In the genomic region with DNA sequence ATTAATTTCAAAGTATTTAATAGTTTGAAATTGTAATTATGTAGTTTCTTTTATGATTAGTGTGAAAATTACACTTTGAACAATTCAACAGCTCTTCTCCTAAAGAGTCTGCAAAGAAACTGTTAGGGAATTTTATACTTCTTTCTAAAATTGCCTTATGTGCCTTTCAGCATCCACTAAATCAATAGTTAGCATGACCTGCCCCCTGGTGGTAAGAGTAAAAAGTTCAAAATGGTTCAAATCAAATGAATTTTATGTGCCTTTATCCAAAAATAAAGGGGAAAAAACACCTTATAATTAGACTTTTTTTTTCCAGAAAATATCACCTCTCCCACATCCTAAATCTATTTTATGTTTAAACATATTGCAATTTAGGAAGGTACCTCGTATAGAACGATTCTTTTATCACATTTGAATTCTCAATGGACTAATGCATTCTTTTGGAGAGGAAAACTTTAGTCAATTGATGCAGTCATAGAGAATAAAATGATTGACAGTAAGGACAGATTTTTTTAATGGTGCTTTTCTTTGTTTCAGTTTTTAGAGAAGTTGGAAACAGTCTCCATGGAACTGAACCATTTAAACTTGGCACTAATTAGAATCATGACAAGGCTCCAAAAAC, we compare ENCODE assay signal across 8 cellular contexts.
DNase-seq lines count a peak whose midpoint lies in the region; ATAC-seq and TF ChIP-seq lines count a peak whose summit lies in the region.

No MANE protein-coding gene starts in this region.

- H3K9me3 Mint-ChIP-seq in activated T-cell treated with anti-CD3 and anti-CD28 coated beads, Interleukin-2, amount 50 U/mL, for 72 hours, result no peaks in the 10 kb centered on the region
- no peaks in the 10 kb centered on the region for H3K9me3 Mint-ChIP-seq in stimulated activated naive B cell treated with anti-CD40 and anti-IgM and Interleukin-4, amounts not matched to agents 10 μg/mL and 1 μg/mL and 100 μg/mL, for 72 hours

- no peak overlapping the region for H3K4me3 ChIP-seq in fibroblast of the aortic adventitia (ENCODE audit: low read depth, low read length)

- TF ChIP-seq EP300 in Ishikawa (IDR thresholded peaks at IDR 0.05; ENCODE audit: borderline replicate concordance), result no peak

- peak; percentile 54 for TF ChIP-seq CTCF in fibroblast of the aortic adventitia (IDR thresholded peaks at IDR 0.05; ENCODE audit: insufficient read depth, low read length)

- H3K4me1 Mint-ChIP-seq in activated T-cell treated with anti-CD3 and anti-CD28 coated beads, Interleukin-2, amount 50 U/mL, for 72 hours (ENCODE audit: low read depth), result no peaks in the 10 kb centered on the region
- no peaks in the 10 kb centered on the region for H3K4me1 Mint-ChIP-seq in stimulated activated naive B cell treated with anti-CD40 and anti-IgM and Interleukin-4, amounts not matched to agents 10 μg/mL and 1 μg/mL and 100 μg/mL, for 72 hours

- H3K36me3 Mint-ChIP-seq in activated T-cell treated with anti-CD3 and anti-CD28 coated beads, Interleukin-2, amount 50 U/mL, for 72 hours (ENCODE audit: insufficient read depth in 2 of 2), result no peaks in the 10 kb centered on the region
- no peaks in the 10 kb centered on the region for H3K36me3 Mint-ChIP-seq in stimulated activated naive B cell treated with anti-CD40 and anti-IgM and Interleukin-4, amounts not matched to agents 10 μg/mL and 1 μg/mL and 100 μg/mL, for 72 hours

- TF ChIP-seq RAD21 in Ishikawa (IDR thresholded peaks at IDR 0.05; ENCODE audit: low read depth), result peak; percentile 88

- no peak overlapping the region for H3K27ac Mint-ChIP-seq in activated T-cell treated with anti-CD3 and anti-CD28 coated beads, Interleukin-2, amount 50 U/mL, for 72 hours
- no peak overlapping the region for H3K27ac Mint-ChIP-seq in stimulated activated naive B cell treated with anti-CD40 and anti-IgM and Interleukin-4, amounts not matched to agents 10 μg/mL and 1 μg/mL and 100 μg/mL, for 72 hours

- DNase-seq in activated T-cell treated with anti-CD3 and anti-CD28 coated beads, Interleukin-2, amount 50 U/mL, for 72 hours, result peak; percentile 13
- DNase-seq in activated T-cell treated with anti-CD3 and anti-CD28 coated beads, Interleukin-2, amount 50 U/mL, for 48 hours, result no peak
- peak; percentile 22 for DNase-seq in SKM-1 (lab: John Stamatoyannopoulos, UW; ENCODE audit: unreplicated experiment)
- DNase-seq in fibroblast of the aortic adventitia (ENCODE audit: low read depth), result peak; percentile 76
- peak; percentile 42 for DNase-seq in renal cortical epithelial cell (ENCODE audit: low read depth)
- no peak for DNase-seq in stimulated activated naive B cell treated with anti-CD40 and anti-IgM and Interleukin-4, amounts not matched to agents 10 μg/mL and 1 μg/mL and 100 μg/mL, for 72 hours
- DNase-seq in NCI-H2029 (lab: John Stamatoyannopoulos, UW), result no peak

- no peak for ATAC-seq in activated T-cell treated with anti-CD3 and anti-CD28 coated beads, Interleukin-2, amount 50 U/mL, for 72 hours (replicated peaks in 1 of 2)
- ATAC-seq in stimulated activated naive B cell treated with anti-CD40 and anti-IgM and Interleukin-4, amounts not matched to agents 10 μg/mL and 1 μg/mL and 100 μg/mL, for 72 hours (replicated peaks), result no peak

- no peaks in the 10 kb centered on the region for H3K27me3 Mint-ChIP-seq in activated T-cell treated with anti-CD3 and anti-CD28 coated beads, Interleukin-2, amount 50 U/mL, for 72 hours (ENCODE audit: low read depth)
- H3K27me3 Mint-ChIP-seq in stimulated activated naive B cell treated with anti-CD40 and anti-IgM and Interleukin-4, amounts not matched to agents 10 μg/mL and 1 μg/mL and 100 μg/mL, for 72 hours, result no peaks in the 10 kb centered on the region

- H3K4me3 Mint-ChIP-seq in activated T-cell treated with anti-CD3 and anti-CD28 coated beads, Interleukin-2, amount 50 U/mL, for 72 hours, result no peak overlapping the region
- no peak overlapping the region for H3K4me3 Mint-ChIP-seq in stimulated activated naive B cell treated with anti-CD40 and anti-IgM and Interleukin-4, amounts not matched to agents 10 μg/mL and 1 μg/mL and 100 μg/mL, for 72 hours

TF ChIP-seq in Ishikawa, 13 proteins besides CTCF, POLR2A, EP300 and RAD21:
- TF ChIP-seq CREB1 (IDR thresholded peaks at IDR 0.05; ENCODE audit: low read depth) (no peak), YY1 (IDR thresholded peaks at IDR 0.05; ENCODE audit: low read depth) (no peak), FOXM1 (IDR thresholded peaks at IDR 0.05; ENCODE audit: borderline replicate concordance, low read depth) (no peak), ZBTB7A (IDR thresholded peaks at IDR 0.05; ENCODE audit: low read depth) (no peak), CEBPB (IDR thresholded peaks at IDR 0.05) (no peak), EGR1 (IDR thresholded peaks at IDR 0.05) (no peak), NFIC (IDR thresholded peaks at IDR 0.05) (no peak), TCF12 (IDR thresholded peaks at IDR 0.05; ENCODE audit: low read depth) (no peak), TEAD4 (IDR thresholded peaks at IDR 0.05) (no peak)
- TF ChIP-seq, protein P1, sequence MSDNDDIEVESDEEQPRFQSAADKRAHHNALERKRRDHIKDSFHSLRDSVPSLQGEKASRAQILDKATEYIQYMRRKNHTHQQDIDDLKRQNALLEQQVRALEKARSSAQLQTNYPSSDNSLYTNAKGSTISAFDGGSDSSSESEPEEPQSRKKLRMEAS (IDR thresholded peaks at IDR 0.05), result no peak
- TF ChIP-seq, protein P2, sequence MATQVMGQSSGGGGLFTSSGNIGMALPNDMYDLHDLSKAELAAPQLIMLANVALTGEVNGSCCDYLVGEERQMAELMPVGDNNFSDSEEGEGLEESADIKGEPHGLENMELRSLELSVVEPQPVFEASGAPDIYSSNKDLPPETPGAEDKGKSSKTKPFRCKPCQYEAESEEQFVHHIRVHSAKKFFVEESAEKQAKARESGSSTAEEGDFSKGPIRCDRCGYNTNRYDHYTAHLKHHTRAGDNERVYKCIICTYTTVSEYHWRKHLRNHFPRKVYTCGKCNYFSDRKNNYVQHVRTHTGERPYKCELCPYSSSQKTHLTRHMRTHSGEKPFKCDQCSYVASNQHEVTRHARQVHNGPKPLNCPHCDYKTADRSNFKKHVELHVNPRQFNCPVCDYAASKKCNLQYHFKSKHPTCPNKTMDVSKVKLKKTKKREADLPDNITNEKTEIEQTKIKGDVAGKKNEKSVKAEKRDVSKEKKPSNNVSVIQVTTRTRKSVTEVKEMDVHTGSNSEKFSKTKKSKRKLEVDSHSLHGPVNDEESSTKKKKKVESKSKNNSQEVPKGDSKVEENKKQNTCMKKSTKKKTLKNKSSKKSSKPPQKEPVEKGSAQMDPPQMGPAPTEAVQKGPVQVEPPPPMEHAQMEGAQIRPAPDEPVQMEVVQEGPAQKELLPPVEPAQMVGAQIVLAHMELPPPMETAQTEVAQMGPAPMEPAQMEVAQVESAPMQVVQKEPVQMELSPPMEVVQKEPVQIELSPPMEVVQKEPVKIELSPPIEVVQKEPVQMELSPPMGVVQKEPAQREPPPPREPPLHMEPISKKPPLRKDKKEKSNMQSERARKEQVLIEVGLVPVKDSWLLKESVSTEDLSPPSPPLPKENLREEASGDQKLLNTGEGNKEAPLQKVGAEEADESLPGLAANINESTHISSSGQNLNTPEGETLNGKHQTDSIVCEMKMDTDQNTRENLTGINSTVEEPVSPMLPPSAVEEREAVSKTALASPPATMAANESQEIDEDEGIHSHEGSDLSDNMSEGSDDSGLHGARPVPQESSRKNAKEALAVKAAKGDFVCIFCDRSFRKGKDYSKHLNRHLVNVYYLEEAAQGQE (IDR thresholded peaks at IDR 0.05; ENCODE audit: low read depth), result no peak

Comparison
In these comparisons a context has a peak if more than half of its experiments do, and no peak if none do; other contexts are left out.
1. DNase-seq: peak in activated T-cell treated with anti-CD3 and anti-CD28 coated beads, Interleukin-2, amount 50 U/mL, for 72 hours (2 of 2), SKM-1 (single experiment), fibroblast of the aortic adventitia (single experiment) and renal cortical epithelial cell (single experiment); none in activated T-cell treated with anti-CD3 and anti-CD28 coated beads, Interleukin-2, amount 50 U/mL, for 48 hours (0 of 2), stimulated activated naive B cell treated with anti-CD40 and anti-IgM and Interleukin-4, amounts not matched to agents 10 μg/mL and 1 μg/mL and 100 μg/mL, for 72 hours (single experiment) and NCI-H2029 (single experiment).